Comparison of ENCODE assay signal across 24 cellular contexts in genomic region chr1:212531267-212531666, GRCh38.
"Had no signal": no experiment of that assay in that cellular context is flagged by ENCODE, and none has a peak within 500 bp of the region (broad histone marks: within the 10 kb centered on the region; RNA-seq: fewer than 3 reads in every experiment).

No MANE protein-coding gene starts in this region.

- ATAC-seq: natural killer cell treated with Interleukin-12 subunit alpha and Interleukin-12 subunit beta and Interleukin-15 and Interleukin-18, amount 100 ng/mL, for 72 hours; right cardiac atrium; right lobe of liver; stimulated activated effector memory CD8-positive, alpha-beta T cell treated with anti-CD3 and anti-CD28 coated beads, Interleukin-12 subunit alpha, Interleukin-12 subunit beta, amount 100 ng/mL, for 72 hours; stimulated activated naive B cell treated with anti-CD40 and anti-IgM and Interleukin-4, amounts not matched to agents 10 μg/mL and 1 μg/mL and 100 μg/mL, for 72 hours had no signal

- H3K4me3 ChIP-seq: pancreas, prostate gland, right lobe of liver, sigmoid colon, stomach, thoracic aorta, thyroid gland, tibial nerve, upper lobe of left lung, vagina had no signal

- DNase-seq: nephron progenitor cell; nucleus accumbens; pancreas; right cardiac atrium; right lobe of liver; sigmoid colon; small intestine; stimulated activated CD4-positive, alpha-beta T cell treated with anti-CD3 and anti-CD28 coated beads, Interleukin-15, amount 100 ng/mL, for 24 hours; stimulated activated CD4-positive, alpha-beta T cell treated with anti-CD3 and anti-CD28 coated beads, Interleukin-2, amount 100 ng/mL, for 24 hours; stimulated activated CD4-positive, alpha-beta T cell treated with anti-CD3 and anti-CD28 coated beads, Interleukin-2, amount 100 ng/mL, for 48 hours; stimulated activated CD4-positive, alpha-beta T cell treated with anti-CD3 and anti-CD28 coated beads, Interleukin-4, amount 100 ng/mL, for 24 hours; stimulated activated naive B cell treated with anti-CD40 and anti-IgM and Interleukin-4, amounts not matched to agents 10 μg/mL and 1 μg/mL and 100 μg/mL, for 72 hours; stimulated activated naive CD4-positive, alpha-beta T cell treated with Interleukin-2 at 50 U/mL for 16 hours; stomach; thyroid gland; trophoblast cell; upper lobe of left lung had no signal

- H3K4me1 ChIP-seq: pancreas, prostate gland, right lobe of liver, sigmoid colon, thyroid gland, tibial nerve, upper lobe of left lung, vagina had no signal

- H3K9me3 ChIP-seq: neutrophil, pancreas, prostate gland, right lobe of liver, sigmoid colon, stomach, thoracic aorta, thyroid gland, tibial nerve, upper lobe of left lung, vagina had no signal

- H3K27ac ChIP-seq: neutrophil, prostate gland, right lobe of liver, sigmoid colon, stomach, thoracic aorta, thyroid gland, tibial nerve, upper lobe of left lung, vagina had no signal

- H3K27me3 ChIP-seq: pancreas, right lobe of liver, sigmoid colon, thyroid gland, tibial nerve, upper lobe of left lung, vagina had no signal

- H3K36me3 ChIP-seq: neutrophil, pancreas, prostate gland, right lobe of liver, sigmoid colon, stomach, thoracic aorta, thyroid gland, tibial nerve, upper lobe of left lung, vagina had no signal
